In genomic region chr17:2792541-2793169, GRCh38 we compare ENCODE assay signal across 13 cellular contexts. TPM values are rescaled to one million over a fixed set of nuclear protein-coding genes. Genes with fewer than 3 reads are reported as not detected.
A peak's percentile ranks its signal among the peaks of the same experiment; 100 is the strongest.
DNase-seq lines count a peak whose midpoint lies in the region; ATAC-seq and TF ChIP-seq lines count a peak whose summit lies in the region.
"Had no signal": no experiment of that assay in that cellular context is flagged by ENCODE, and none has a peak within 500 bp of the region (broad histone marks: within the 10 kb centered on the region; RNA-seq: fewer than 3 reads in every experiment).

No MANE protein-coding gene starts in this region.

- H3K4me1 ChIP-seq in breast epithelium (no peaks in the 10 kb centered on the region), MM.1S (ENCODE audit: low read length) (peaks cover 16% of the 10 kb centered on the region)
- H3K4me1 ChIP-seq: gastroesophageal sphincter had no signal

- no peaks in the 10 kb centered on the region for H3K9me3 Mint-ChIP-seq in activated T-cell treated with anti-CD3 and anti-CD28 coated beads, Interleukin-2, amount 50 U/mL, for 24 hours
- no peaks in the 10 kb centered on the region for H3K9me3 Mint-ChIP-seq in natural killer cell
- no peaks in the 10 kb centered on the region for H3K9me3 Mint-ChIP-seq in stimulated activated naive CD8-positive, alpha-beta T cell treated with anti-CD3 and anti-CD28 coated beads, Interleukin-15, amount 100 ng/mL, for 72 hours

- H3K9me3 ChIP-seq in breast epithelium (no peaks in the 10 kb centered on the region), MM.1S (replicated peaks; ENCODE audit: insufficient read depth, low read length) (no peaks in the 10 kb centered on the region)
- H3K9me3 ChIP-seq: A549, gastroesophageal sphincter, Peyer's patch, thoracic aorta had no signal

- H3K27me3 ChIP-seq in breast epithelium (peaks cover 0 to 12% of the 10 kb centered on the region in 2 donors), MM.1S (replicated peaks; ENCODE audit: insufficient read depth, low read length) (0 out of 2 replicates have a peak, but pooled peaks cover 13% of the 10 kb centered on the region)
- H3K27me3 ChIP-seq: Peyer's patch had no signal

- ATAC-seq in Right ventricle myocardium inferior (no peak), left ventricle myocardium superior (no peak), natural killer cell (peak; percentile 51 to 68 (median 61))
- peak; percentile 92 for ATAC-seq in stimulated activated naive CD8-positive, alpha-beta T cell treated with anti-CD3 and anti-CD28 coated beads, Interleukin-15, amount 100 ng/mL, for 72 hours
- ATAC-seq: A549, gastroesophageal sphincter had no signal

- no peaks in the 10 kb centered on the region for H3K9me2 ChIP-seq in MM.1S (replicated peaks; ENCODE audit: insufficient read depth, low read length)

- no peaks in the 10 kb centered on the region for H3F3A ChIP-seq in MM.1S (ENCODE audit: insufficient read depth, low read length)

- no peak overlapping the region for H3K4me3 ChIP-seq in breast epithelium
- no peak overlapping the region for H3K4me3 ChIP-seq in MM.1S (ENCODE audit: low read length)
- H3K4me3 ChIP-seq: A549, gastroesophageal sphincter, lung, Peyer's patch, thoracic aorta had no signal

- H3K4me2 ChIP-seq in MM.1S (ENCODE audit: low read depth, low read length): no peak overlapping the region
- H3K4me2 ChIP-seq: A549 had no signal

- DNase-seq in Right ventricle myocardium inferior (ENCODE audit: missing footprints): peak; percentile 53
- DNase-seq in left ventricle myocardium superior: no peak
- peak; percentile 82 for DNase-seq in activated T-cell treated with anti-CD3 and anti-CD28 coated beads, Interleukin-2, amount 50 U/mL, for 24 hours
- peak; percentile 94 for DNase-seq in natural killer cell
- DNase-seq in stimulated activated naive CD8-positive, alpha-beta T cell treated with anti-CD3 and anti-CD28 coated beads, Interleukin-15, amount 100 ng/mL, for 72 hours: peak; percentile 77 to 87
- no peak for DNase-seq in breast epithelium (ENCODE audit: low spot score in 2 of 2)
- DNase-seq in MM.1S: no peak
- no peak for DNase-seq in HUDEP-2 (lab: John Stamatoyannopoulos, UW; ENCODE audit: unreplicated experiment in 76 of 76)

- no peak for TF ChIP-seq POLR2A in breast epithelium (IDR thresholded peaks at IDR 0.05)

- intact Hi-C loops in Right ventricle myocardium inferior (cut with DNase I): no loop called here
- intact Hi-C loops in left ventricle myocardium superior (cut with micrococcal nuclease): no loop called here
- intact Hi-C loops in natural killer cell (cut with micrococcal nuclease): loop anchor here (1.0 to 5.0 kb wide), 2 partner anchors 22 to 35 kb away; no protein-coding TSS in a partner anchor
- intact Hi-C loops in breast epithelium (cut with DNase I; ENCODE audit: low total_unique reads): loop anchor here (5.0 kb wide), 1 partner anchor 1690 kb away; no protein-coding TSS in a partner anchor

- H3K27ac Mint-ChIP-seq in activated T-cell treated with anti-CD3 and anti-CD28 coated beads, Interleukin-2, amount 50 U/mL, for 24 hours: no peak overlapping the region
- peak overlapping the region; percentile 88 to 91 for H3K27ac Mint-ChIP-seq in natural killer cell
- no peak overlapping the region for H3K27ac Mint-ChIP-seq in stimulated activated naive CD8-positive, alpha-beta T cell treated with anti-CD3 and anti-CD28 coated beads, Interleukin-15, amount 100 ng/mL, for 72 hours

- no peak overlapping the region for H2AFZ ChIP-seq in MM.1S (ENCODE audit: low read length)

- H3K36me3 ChIP-seq in breast epithelium (no peaks in the 10 kb centered on the region), MM.1S (replicated peaks; ENCODE audit: insufficient read depth, low read length) (no peaks in the 10 kb centered on the region)
- H3K36me3 ChIP-seq: gastroesophageal sphincter, Peyer's patch, thoracic aorta had no signal

- peaks cover 66% of the 10 kb centered on the region for H3K27me3 Mint-ChIP-seq in activated T-cell treated with anti-CD3 and anti-CD28 coated beads, Interleukin-2, amount 50 U/mL, for 24 hours
- H3K27me3 Mint-ChIP-seq in natural killer cell (ENCODE audit: low read depth in 2 of 2): no peaks in the 10 kb centered on the region
- H3K27me3 Mint-ChIP-seq in stimulated activated naive CD8-positive, alpha-beta T cell treated with anti-CD3 and anti-CD28 coated beads, Interleukin-15, amount 100 ng/mL, for 72 hours: peaks cover 91% of the 10 kb centered on the region

- H3K4me3 Mint-ChIP-seq in activated T-cell treated with anti-CD3 and anti-CD28 coated beads, Interleukin-2, amount 50 U/mL, for 24 hours: no peak overlapping the region
- H3K4me3 Mint-ChIP-seq in natural killer cell: peak overlapping the region; percentile 93
- H3K4me3 Mint-ChIP-seq in stimulated activated naive CD8-positive, alpha-beta T cell treated with anti-CD3 and anti-CD28 coated beads, Interleukin-15, amount 100 ng/mL, for 72 hours: peak overlapping the region; percentile 24 to 31

- TF ChIP-seq CTCF in natural killer cell (IDR thresholded peaks at IDR 0.05) (no peak), breast epithelium (IDR thresholded peaks at IDR 0.05) (no peak), MM.1S (IDR thresholded peaks at IDR 0.05; ENCODE audit: low read length) (no peak)

- no peak overlapping the region for H3K9ac ChIP-seq in MM.1S (ENCODE audit: low read length)

- H3K4me1 Mint-ChIP-seq in activated T-cell treated with anti-CD3 and anti-CD28 coated beads, Interleukin-2, amount 50 U/mL, for 24 hours (ENCODE audit: low read depth): peaks cover 61% of the 10 kb centered on the region
- peaks cover 63 to 82% of the 10 kb centered on the region in 2 donors for H3K4me1 Mint-ChIP-seq in natural killer cell
- peaks cover 67% of the 10 kb centered on the region for H3K4me1 Mint-ChIP-seq in stimulated activated naive CD8-positive, alpha-beta T cell treated with anti-CD3 and anti-CD28 coated beads, Interleukin-15, amount 100 ng/mL, for 72 hours

- H3K27ac ChIP-seq in breast epithelium (no peak overlapping the region), MM.1S (ENCODE audit: low read length) (no peak overlapping the region)
- H3K27ac ChIP-seq: A549, gastroesophageal sphincter, Peyer's patch, thoracic aorta had no signal

- H3K36me3 Mint-ChIP-seq in activated T-cell treated with anti-CD3 and anti-CD28 coated beads, Interleukin-2, amount 50 U/mL, for 24 hours (ENCODE audit: low read depth): no peaks in the 10 kb centered on the region
- no peaks in the 10 kb centered on the region for H3K36me3 Mint-ChIP-seq in natural killer cell

- no peaks in the 10 kb centered on the region for H4K20me1 ChIP-seq in MM.1S (ENCODE audit: insufficient read depth, low read length)

- no peaks in the 10 kb centered on the region for H3K79me2 ChIP-seq in MM.1S (ENCODE audit: low read length)

RNA-seq across cellular contexts. Expression of gene RAP1GAP2, which starts 3.6 kb away (rescaled TPM):
- 57.2 TPM for total RNA-seq in Right ventricle myocardium inferior
- total RNA-seq in left ventricle myocardium superior: 48.9 TPM
- 100 to 1,000 TPM; 274 to 418 (median 390) TPM for total RNA-seq in natural killer cell
- 10 to 100 TPM in 2 of 3 donors, 1 to 10 TPM in 1; 5.3 to 23.4 (median 10.8) TPM for total RNA-seq in breast epithelium

RNA-seq across cellular contexts. Expression of gene CCDC92B, which starts 43.2 kb away (rescaled TPM):
- 0.16 TPM for total RNA-seq in Right ventricle myocardium inferior
- total RNA-seq in left ventricle myocardium superior: 0.12 TPM
- total RNA-seq in natural killer cell: not detected
- total RNA-seq in breast epithelium: under 1 TPM in 1 of 3 donors, not detected in 2; 0.33 TPM

Comparison
In these comparisons a context has a peak if more than half of its experiments do, and no peak if none do; other contexts are left out.
1. DNase-seq: peak in Right ventricle myocardium inferior (single experiment), activated T-cell treated with anti-CD3 and anti-CD28 coated beads, Interleukin-2, amount 50 U/mL, for 24 hours (single experiment), natural killer cell (single experiment) and stimulated activated naive CD8-positive, alpha-beta T cell treated with anti-CD3 and anti-CD28 coated beads, Interleukin-15, amount 100 ng/mL, for 72 hours (2 of 2); none in left ventricle myocardium superior (single experiment), breast epithelium (0 of 2), MM.1S (single experiment) and HUDEP-2 (0 of 76).
2. ATAC-seq: peak in natural killer cell (3 of 3) and stimulated activated naive CD8-positive, alpha-beta T cell treated with anti-CD3 and anti-CD28 coated beads, Interleukin-15, amount 100 ng/mL, for 72 hours (single experiment); none in Right ventricle myocardium inferior (single experiment) and left ventricle myocardium superior (single experiment).
3. H3K27ac Mint-ChIP-seq: peak in natural killer cell (2 of 2); none in activated T-cell treated with anti-CD3 and anti-CD28 coated beads, Interleukin-2, amount 50 U/mL, for 24 hours (single experiment) and stimulated activated naive CD8-positive, alpha-beta T cell treated with anti-CD3 and anti-CD28 coated beads, Interleukin-15, amount 100 ng/mL, for 72 hours (0 of 2).
4. intact Hi-C loops: an anchor here in natural killer cell (1.0 to 5.0 kb wide) and breast epithelium (5.0 kb wide); none called in Right ventricle myocardium inferior and left ventricle myocardium superior.